ENCODE assay signal across 9 cellular contexts in genomic region chr17:80649672-80650338, GRCh38.
DNase-seq lines count a peak whose midpoint lies in the region; ATAC-seq and TF ChIP-seq lines count a peak whose summit lies in the region.
"Had no signal": no experiment of that assay in that cellular context is flagged by ENCODE, and none has a peak within 500 bp of the region (broad histone marks: within the 10 kb centered on the region; RNA-seq: fewer than 3 reads in every experiment).

No MANE protein-coding gene starts in this region.

- H3K4me1 ChIP-seq in PC-9 (replicated peaks; ENCODE audit: insufficient read depth), result no peaks in the 10 kb centered on the region

- no peak overlapping the region for H3K4me3 ChIP-seq in PC-9

- H3K36me3 ChIP-seq in PC-9 (ENCODE audit: low read depth), result no peaks in the 10 kb centered on the region

- POLR2A ChIA-PET in PC-9 (lab: Charles Lee; ENCODE audit: unreplicated experiment), result no interaction called here

- no peaks in the 10 kb centered on the region for H3K27me3 ChIP-seq in PC-9 (ENCODE audit: insufficient read depth, low read depth)

- DNase-seq in NCI-H510A (lab: John Stamatoyannopoulos, UW), result peak; percentile 26
- no peak for DNase-seq in NCI-H510A treated with DMSO at 0.1 percent for 48 hours (lab: John Stamatoyannopoulos, UW)
- peak in 1 of 2 experiments; percentile 23 for DNase-seq in PC-9
- peak; percentile 43 for DNase-seq in activated T-helper 1 cell treated with Interleukin-2 at 50 U/mL for 16 hours (ENCODE audit: low read depth)
- peak; percentile 18 for DNase-seq in globus pallidus (ENCODE audit: low spot score)
- DNase-seq in retina, result peak; percentile 60
- DNase-seq: naive B cell had no signal

- CTCF ChIA-PET in PC-9 (lab: Charles Lee), result no interaction called here

- no peak overlapping the region for H2AFZ ChIP-seq in PC-9

- TF ChIP-seq CTCF in PC-9 (conservative IDR thresholded peaks at IDR 0.05), result peak; percentile 47

- H3K79me2 ChIP-seq in PC-9 (ENCODE audit: low read depth), result peaks cover 21% of the 10 kb centered on the region

- peaks cover 4% of the 10 kb centered on the region for H4K20me1 ChIP-seq in PC-9 (ENCODE audit: insufficient read depth)

- no peaks in the 10 kb centered on the region; the same call in 1 of the 2 replicates for H3F3A ChIP-seq in PC-9 (ENCODE audit: insufficient read depth, low read depth)

- no peak overlapping the region for H3K4me2 ChIP-seq in PC-9

- H3K27ac ChIP-seq in PC-9, result no peak overlapping the region

- intact Hi-C loops in PC-9 (cut with micrococcal nuclease; ENCODE audit: unreplicated experiment), result no loop called here

- no TSS peak for BruUV-seq in PC-9 (replicated peaks; lab: Mats Ljungman, UMichigan)

- no peaks in the 10 kb centered on the region for H3K9me2 ChIP-seq in PC-9 (ENCODE audit: insufficient read depth)

- H3K9me3 ChIP-seq in PC-9 (ENCODE audit: insufficient read depth, low read depth), result no peaks in the 10 kb centered on the region

- ATAC-seq in HG03432 (IDR thresholded peaks at IDR 0.05; ENCODE audit: unreplicated experiment) (no peak), GM19467 (IDR thresholded peaks at IDR 0.05; ENCODE audit: unreplicated experiment) (no peak)
